9 cellular contexts compared by ENCODE assay signal in genomic region chr5:145237843-145238242, GRCh38.
DNase-seq lines count a peak whose midpoint lies in the region; ATAC-seq and TF ChIP-seq lines count a peak whose summit lies in the region.
"Had no signal": no experiment of that assay in that cellular context is flagged by ENCODE, and none has a peak within 500 bp of the region (broad histone marks: within the 10 kb centered on the region; RNA-seq: fewer than 3 reads in every experiment).

No MANE protein-coding gene starts in this region.

- no peaks in the 10 kb centered on the region for H3K4me1 ChIP-seq in ascending aorta

- H3K4me3 ChIP-seq in WERI-Rb-1 (ENCODE audit: low read depth, low read length) (no peak overlapping the region), ascending aorta (no peak overlapping the region)

- H3K27me3 ChIP-seq in WERI-Rb-1 (ENCODE audit: insufficient read depth, low read depth, severe bottlenecking) (no peaks in the 10 kb centered on the region), ascending aorta (no peaks in the 10 kb centered on the region)

- intact Hi-C loops in left colon (cut with DNase I, micrococcal nuclease): no loop called here
- intact Hi-C loops in ascending aorta (cut with DNase I): no loop called here

- H3K36me3 Mint-ChIP-seq in T-helper 2 cell treated with Interferon-gamma antibody and Interleukin-4, amounts not matched to agents 5 μg/mL and 100 μg/mL, for 36 hours (ENCODE audit: low read depth): no peaks in the 10 kb centered on the region

- peak; percentile 70 for DNase-seq in NCI-H1436 (lab: John Stamatoyannopoulos, UW)
- DNase-seq in NCI-H1436 treated with DMSO at 0.1 percent for 48 hours (lab: John Stamatoyannopoulos, UW): no peak
- peak; percentile 9 for DNase-seq in NCI-H2081 treated with DMSO at 0.1 percent for 48 hours (lab: John Stamatoyannopoulos, UW)
- DNase-seq in WERI-Rb-1: peak; percentile 69
- peak in 1 of 2 donors; percentile 19 for DNase-seq in left colon
- DNase-seq in T-helper 2 cell treated with Interferon-gamma antibody and Interleukin-4, amounts not matched to agents 5 μg/mL and 100 μg/mL, for 36 hours (ENCODE audit: low spot score): no peak
- no peak for DNase-seq in ascending aorta (ENCODE audit: low spot score in 2 of 2)

- no peaks in the 10 kb centered on the region for H3K4me1 Mint-ChIP-seq in T-helper 2 cell treated with Interferon-gamma antibody and Interleukin-4, amounts not matched to agents 5 μg/mL and 100 μg/mL, for 36 hours (ENCODE audit: low read depth)
- H3K4me1 Mint-ChIP-seq: B cell had no signal

- no peaks in the 10 kb centered on the region for H3K27me3 Mint-ChIP-seq in T-helper 2 cell treated with Interferon-gamma antibody and Interleukin-4, amounts not matched to agents 5 μg/mL and 100 μg/mL, for 36 hours (ENCODE audit: low read depth)
- H3K27me3 Mint-ChIP-seq: B cell had no signal

- H3K36me3 ChIP-seq in WERI-Rb-1 (no peaks in the 10 kb centered on the region), ascending aorta (no peaks in the 10 kb centered on the region)

- H3K27ac Mint-ChIP-seq in T-helper 2 cell treated with Interferon-gamma antibody and Interleukin-4, amounts not matched to agents 5 μg/mL and 100 μg/mL, for 36 hours: no peak overlapping the region
- H3K27ac Mint-ChIP-seq: B cell had no signal

- H3K4me3 Mint-ChIP-seq in T-helper 2 cell treated with Interferon-gamma antibody and Interleukin-4, amounts not matched to agents 5 μg/mL and 100 μg/mL, for 36 hours: no peak overlapping the region
- H3K4me3 Mint-ChIP-seq: B cell had no signal

- H3K9me3 ChIP-seq in WERI-Rb-1 (ENCODE audit: severe bottlenecking) (no peaks in the 10 kb centered on the region), ascending aorta (no peaks in the 10 kb centered on the region)

- no peaks in the 10 kb centered on the region for H3K9me3 Mint-ChIP-seq in T-helper 2 cell treated with Interferon-gamma antibody and Interleukin-4, amounts not matched to agents 5 μg/mL and 100 μg/mL, for 36 hours

- TF ChIP-seq CTCF in WERI-Rb-1 (IDR thresholded peaks at IDR 0.05; ENCODE audit: low read depth, low read length) (peak; percentile 69), ascending aorta (IDR thresholded peaks at IDR 0.05) (no peak)

- ATAC-seq in HG02884 (IDR thresholded peaks at IDR 0.05; ENCODE audit: unreplicated experiment): peak; percentile 83
- ATAC-seq in left colon: peak; percentile 60

- H3K27ac ChIP-seq in WERI-Rb-1 (no peak overlapping the region), ascending aorta (no peak overlapping the region)

Comparison
In these comparisons a context has a peak if more than half of its experiments do, and no peak if none do; other contexts are left out.
1. DNase-seq: peak in NCI-H1436 (single experiment), NCI-H2081 treated with DMSO at 0.1 percent for 48 hours (single experiment) and WERI-Rb-1 (single experiment); none in NCI-H1436 treated with DMSO at 0.1 percent for 48 hours (single experiment), T-helper 2 cell treated with Interferon-gamma antibody and Interleukin-4, amounts not matched to agents 5 μg/mL and 100 μg/mL, for 36 hours (single experiment) and ascending aorta (0 of 2).